20 cellular contexts compared by ENCODE assay signal in the genomic region with DNA sequence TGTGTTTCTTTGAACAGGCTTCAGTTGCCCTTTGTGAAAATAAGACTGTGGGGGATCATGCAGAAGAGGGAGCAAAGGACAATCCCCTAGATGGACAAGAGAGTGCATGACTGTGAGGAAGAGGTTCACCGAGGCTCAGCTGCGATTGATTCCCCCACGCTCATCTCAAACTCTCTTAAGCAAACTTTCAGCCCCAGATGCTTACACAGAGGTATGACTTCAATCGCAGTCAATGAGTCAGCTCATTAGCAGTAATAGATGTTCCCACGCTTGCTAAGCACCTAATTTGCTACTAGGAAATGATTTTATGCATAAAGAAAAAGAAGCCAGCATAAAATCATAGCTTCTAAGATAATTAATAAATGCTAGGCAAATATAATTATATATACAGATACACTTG.
"Had no signal": no experiment of that assay in that cellular context is flagged by ENCODE, and none has a peak within 500 bp of the region (broad histone marks: within the 10 kb centered on the region; RNA-seq: fewer than 3 reads in every experiment).

No MANE protein-coding gene starts in this region.

- H3K27me3 ChIP-seq: MG63, SJCRH30 had no signal

- H3K9me3 ChIP-seq: MG63, SJCRH30 had no signal

- FAIRE-seq: RCC 7860 had no signal

- H3K4me3 ChIP-seq: MG63, SJCRH30 had no signal

- ATAC-seq: SK-N-SH treated with all-trans-retinoic acid at 6 μM for 48 hours had no signal

- H3K27ac ChIP-seq: RWPE1, SJCRH30 had no signal

- DNase-seq: Karpas-422, KG1, MG63, NCI-H1092, NCI-H1105 treated with DMSO at 0.1 percent for 48 hours, NCI-H1417 treated with DMSO at 0.1 percent for 48 hours, NCI-H146, NCI-H1694 treated with DMSO at 0.1 percent for 48 hours, NCI-H1930, NCI-H2081, NCI-H2107, NCI-H2227 treated with DMSO at 0.1 percent for 48 hours, NCI-H524, NCI-H69, NCI-H774, SHP77 treated with DMSO at 0.1 percent for 48 hours, SJCRH30 had no signal

- H3K36me3 ChIP-seq: MG63, SJCRH30 had no signal

- H3K4me1 ChIP-seq: SJCRH30 had no signal
